In genomic region chr20:1308702-1309095, GRCh38 we compare ENCODE assay signal across 25 cellular contexts. TPM values are rescaled to one million over a fixed set of nuclear protein-coding genes. Genes with fewer than 3 reads are reported as not detected.
"Had no signal": no experiment of that assay in that cellular context is flagged by ENCODE, and none has a peak within 500 bp of the region (broad histone marks: within the 10 kb centered on the region; RNA-seq: fewer than 3 reads in every experiment).

No MANE protein-coding gene starts in this region.

- H3K36me3 Mint-ChIP-seq: activated naive CD8-positive, alpha-beta T cell treated with anti-CD3 and anti-CD28 coated beads, Interleukin-2, amount 10 ng/mL, durations not matched to agents 7 days and 5 days; brain; naive B cell; WTC11 had no signal

- H3K4me3 ChIP-seq: ascending aorta, esophagus muscularis mucosa, pancreas, right atrium auricular region, testis, transverse colon had no signal

- H3K4me3 Mint-ChIP-seq: activated naive CD8-positive, alpha-beta T cell treated with anti-CD3 and anti-CD28 coated beads, Interleukin-2, amount 10 ng/mL, durations not matched to agents 7 days and 5 days; activated T-cell treated with anti-CD3 and anti-CD28 coated beads, Interleukin-2, amount 50 U/mL, for 72 hours; brain; naive B cell; T-helper 1 cell treated with Interleukin-12 subunit alpha and Interleukin-12 subunit beta and Interleukin-4 antibody, amounts not matched to agents 30 μg/mL and 1 μg/mL, for 36 hours; WTC11 had no signal

- H3K4me1 ChIP-seq: foreskin keratinocyte, pancreas had no signal

- H3K9ac ChIP-seq: SK-N-SH had no signal

- H3K9me3 Mint-ChIP-seq: activated naive CD8-positive, alpha-beta T cell treated with anti-CD3 and anti-CD28 coated beads, Interleukin-2, amount 10 ng/mL, durations not matched to agents 7 days and 5 days; activated T-cell treated with anti-CD3 and anti-CD28 coated beads, Interleukin-2, amount 50 U/mL, for 72 hours; brain; naive B cell; T-helper 1 cell treated with Interleukin-12 subunit alpha and Interleukin-12 subunit beta and Interleukin-4 antibody, amounts not matched to agents 30 μg/mL and 1 μg/mL, for 36 hours; WTC11 had no signal

- H3K27ac ChIP-seq: ascending aorta, esophagus muscularis mucosa, foreskin keratinocyte, neutrophil, pancreas, right atrium auricular region, testis, transverse colon had no signal

- H3K27me3 Mint-ChIP-seq: activated naive CD8-positive, alpha-beta T cell treated with anti-CD3 and anti-CD28 coated beads, Interleukin-2, amount 10 ng/mL, durations not matched to agents 7 days and 5 days; naive B cell had no signal

- ATAC-seq: activated T-cell treated with anti-CD3 and anti-CD28 coated beads, Interleukin-2, amount 50 U/mL, for 72 hours; foreskin keratinocyte; left cardiac atrium; left ventricle myocardium superior; pancreas had no signal

- H3K4me2 ChIP-seq: SK-N-SH had no signal

- H3K4me1 Mint-ChIP-seq: WTC11 had no signal

- H3K9me3 ChIP-seq: ascending aorta, esophagus muscularis mucosa, neutrophil, pancreas, right atrium auricular region, SK-N-SH, testis, transverse colon had no signal

- H3K36me3 ChIP-seq: neutrophil, transverse colon had no signal

- H3K27me3 ChIP-seq: ascending aorta, esophagus muscularis mucosa, foreskin keratinocyte, neutrophil, pancreas, right atrium auricular region, testis, transverse colon had no signal

- H3K27ac Mint-ChIP-seq: activated naive CD8-positive, alpha-beta T cell treated with anti-CD3 and anti-CD28 coated beads, Interleukin-2, amount 10 ng/mL, durations not matched to agents 7 days and 5 days; activated T-cell treated with anti-CD3 and anti-CD28 coated beads, Interleukin-2, amount 50 U/mL, for 72 hours; T-helper 1 cell treated with Interleukin-12 subunit alpha and Interleukin-12 subunit beta and Interleukin-4 antibody, amounts not matched to agents 30 μg/mL and 1 μg/mL, for 36 hours; WTC11 had no signal

- DNase-seq: activated CD4-positive, alpha-beta T cell treated with anti-CD3 and anti-CD28 coated beads for 1 hour; activated CD4-positive, alpha-beta T cell treated with anti-CD3 and anti-CD28 coated beads, Interleukin-2, amount 50 U/mL, for 1 hour; activated naive CD4-positive, alpha-beta T cell; activated naive CD8-positive, alpha-beta T cell treated with anti-CD3 and anti-CD28 coated beads, Interleukin-2, amount 10 ng/mL, durations not matched to agents 7 days and 5 days; activated T-cell treated with anti-CD3 and anti-CD28 coated beads for 4 hours; activated T-cell treated with anti-CD3 and anti-CD28 coated beads, Interleukin-2, amount 50 U/mL, for 72 hours; foreskin keratinocyte; left cardiac atrium; left ventricle myocardium superior; naive B cell; pancreas; SK-N-SH; stimulated activated CD4-positive, alpha-beta T cell treated with anti-CD3 and anti-CD28 coated beads, Interleukin-2, amount 100 ng/mL, for 48 hours; stimulated activated naive CD4-positive, alpha-beta T cell treated with Interleukin-2 at 50 U/mL for 16 hours; SW 1271; T1000; testis; transverse colon had no signal

RNA-seq across cellular contexts. Expression of gene SDCBP2, which starts 20.2 kb away (rescaled TPM):
- total RNA-seq: ascending aorta had no signal
